ENCODE assay signal across 10 cellular contexts in genomic region chr20:1934578-1935573, GRCh38. TPM values are rescaled to one million over a fixed set of nuclear protein-coding genes. Genes with fewer than 3 reads are reported as not detected.
DNase-seq lines count a peak whose midpoint lies in the region; ATAC-seq, FAIRE-seq and TF ChIP-seq lines count a peak whose summit lies in the region.
"Had no signal": no experiment of that assay in that cellular context is flagged by ENCODE, and none has a peak within 500 bp of the region (broad histone marks: within the 10 kb centered on the region; RNA-seq: fewer than 3 reads in every experiment).

No MANE protein-coding gene starts in this region.

- TF ChIP-seq POLR2A in erythroblast (IDR thresholded peaks at IDR 0.05; ENCODE audit: low read length), result no peak

- TF ChIP-seq CTCF in D721Med (IDR thresholded peaks at IDR 0.05; ENCODE audit: insufficient read depth, missing control alignments), result no peak

- DNase-seq in Right ventricle myocardium inferior (ENCODE audit: missing footprints) (peak; percentile 89), cardiac septum (ENCODE audit: low spot score) (no peak), epidermal melanocyte (ENCODE audit: insufficient read length, low spot score) (peak; percentile 57), mucosa of gallbladder (ENCODE audit: low spot score) (peak; percentile 66), D721Med (ENCODE audit: insufficient read length, low spot score) (no peak), erythroblast (lab: John Stamatoyannopoulos, UW) (no peak), H4 (ENCODE audit: low spot score) (no peak)
- DNase-seq: NCI-H1092, T-cell had no signal

- ATAC-seq in Right ventricle myocardium inferior, result peak; percentile 81
- no peak for ATAC-seq in GM19328 (IDR thresholded peaks at IDR 0.05; ENCODE audit: unreplicated experiment)
- ATAC-seq: T-cell had no signal

- intact Hi-C loops in Right ventricle myocardium inferior (cut with DNase I) (loop anchor here (5.0 to 10.0 kb wide), 3 partner anchors 38 to 210 kb away; partner anchors contain the start of gene SIRPA), cardiac septum (cut with DNase I) (loop anchor here (2.0 kb wide), 1 partner anchor 118 kb away; no protein-coding TSS in a partner anchor)

- FAIRE-seq in D721Med (lab: Jason Lieb, UNC), result no peak

RNA-seq across cellular contexts. Expression of gene SIRPA, which starts 39.7 kb away (rescaled TPM):
- total RNA-seq in Right ventricle myocardium inferior, result 20.9 TPM
- 45.8 TPM for total RNA-seq in cardiac septum
- 53.4 TPM for total RNA-seq in mucosa of gallbladder
- 6.8 and 10.6 TPM in 2 replicates for total RNA-seq in H4 (2014; rRNA removed; shearing (Covaris generic))

RNA-seq across cellular contexts. Expression of gene PDYN, which starts 59.0 kb away (rescaled TPM):
- total RNA-seq in Right ventricle myocardium inferior (not detected), cardiac septum (not detected), mucosa of gallbladder (not detected)
- not detected in 2 replicates for total RNA-seq in H4 (2014; rRNA removed; shearing (Covaris generic))
- total RNA-seq: T-cell had no signal

Comparison
In these comparisons a context has a peak if more than half of its experiments do, and no peak if none do; other contexts are left out.
1. DNase-seq: peak in Right ventricle myocardium inferior (single experiment), epidermal melanocyte (single experiment) and mucosa of gallbladder (single experiment); none in cardiac septum (single experiment), D721Med (single experiment), erythroblast (0 of 2) and H4 (single experiment).